Comparison of ENCODE assay signal across 12 cellular contexts in the genomic region with DNA sequence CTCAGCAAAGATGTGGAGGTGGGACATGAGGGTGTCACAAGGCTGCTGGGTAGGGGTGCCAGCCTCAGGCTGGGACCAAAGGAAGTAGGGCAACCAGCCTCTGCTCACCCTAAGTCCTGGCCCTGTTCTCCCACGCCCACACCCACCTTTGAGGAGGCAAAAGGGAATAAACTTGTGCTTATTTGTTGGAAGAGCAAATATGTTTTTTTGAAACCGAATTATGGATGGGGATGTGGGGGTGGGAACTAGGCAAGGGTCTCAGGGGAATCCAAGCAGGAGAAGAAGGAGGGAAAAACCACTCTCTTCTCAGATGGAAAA. TPM values are rescaled to one million over a fixed set of nuclear protein-coding genes. Genes with fewer than 3 reads are reported as not detected.
DNase-seq lines count a peak whose midpoint lies in the region; ATAC-seq, FAIRE-seq and TF ChIP-seq lines count a peak whose summit lies in the region.
"Had no signal": no experiment of that assay in that cellular context is flagged by ENCODE, and none has a peak within 500 bp of the region (broad histone marks: within the 10 kb centered on the region; RNA-seq: fewer than 3 reads in every experiment).

No MANE protein-coding gene starts in this region.

- BruUV-seq in GM12878 (replicated peaks; lab: Mats Ljungman, UMichigan), result no TSS peak

- H4K20me1 ChIP-seq in GM12878 (ENCODE audit: control insufficient read depth, insufficient read depth), result no peaks in the 10 kb centered on the region

- H2BK5ac ChIP-seq in mesenchymal stem cell (ENCODE audit: low read depth, low read length, poor library complexity, severe bottlenecking), result no peak overlapping the region

- in situ Hi-C loops in GM12878 (cut with MboI), result no loop called here

- H4K8ac ChIP-seq in mesenchymal stem cell (ENCODE audit: low read length), result no peak overlapping the region

- peaks cover 34% of the 10 kb centered on the region for H3K4me1 ChIP-seq in GM12878 (ENCODE audit: control insufficient read depth, insufficient read depth, low read length)
- H3K4me1 ChIP-seq in mesenchymal stem cell (ENCODE audit: control insufficient read depth, insufficient read depth, low read depth, low read length), result peaks cover 20% of the 10 kb centered on the region
- H3K4me1 ChIP-seq in thoracic aorta (ENCODE audit: control insufficient read depth in 1 of 2, low read depth in 2 of 2), result peaks cover 26 to 52% of the 10 kb centered on the region in 2 donors

- H3K4me2 ChIP-seq in GM12878 (ENCODE audit: control insufficient read depth, insufficient read depth) (no peak overlapping the region), mesenchymal stem cell (ENCODE audit: low read length, poor library complexity, severe bottlenecking) (no peak overlapping the region)

- TF ChIP-seq CTCF in GM12878 (IDR thresholded peaks at IDR 0.05 in 2 of 3, conservative IDR thresholded peaks at IDR 0.05 in 1 of 3; ENCODE audit: control insufficient read depth in 2 of 3, extremely low read depth in 1 of 3, insufficient read depth in 1 of 3, low read depth in 3 of 3, low read length in 3 of 3), result no peak
- TF ChIP-seq CTCF in thoracic aorta (IDR thresholded peaks at IDR 0.05), result no peak

- peaks cover 58% of the 10 kb centered on the region for H3K4me1 Mint-ChIP-seq in activated T-cell treated with anti-CD3 and anti-CD28 coated beads, Interleukin-2, amount 50 U/mL, for 24 hours (ENCODE audit: low read depth)

- H3K9me3 Mint-ChIP-seq in activated T-cell treated with anti-CD3 and anti-CD28 coated beads, Interleukin-2, amount 50 U/mL, for 24 hours, result no peaks in the 10 kb centered on the region

- H2BK12ac ChIP-seq in mesenchymal stem cell (ENCODE audit: low read length in 2 of 2), result peak overlapping the region in 1 of 2 experiments; percentile 33

- no peak overlapping the region for H3K9ac ChIP-seq in GM12878 (ENCODE audit: control insufficient read depth, insufficient read depth, low read length)
- H3K9ac ChIP-seq in mesenchymal stem cell (ENCODE audit: low read length), result peak overlapping the region; percentile 43

- no peaks in the 10 kb centered on the region for H3K27me3 Mint-ChIP-seq in activated T-cell treated with anti-CD3 and anti-CD28 coated beads, Interleukin-2, amount 50 U/mL, for 24 hours

- H3K27ac Mint-ChIP-seq in activated T-cell treated with anti-CD3 and anti-CD28 coated beads, Interleukin-2, amount 50 U/mL, for 24 hours, result peak overlapping the region; percentile 40

- H3K79me1 ChIP-seq in mesenchymal stem cell (replicated peaks; ENCODE audit: low read length, poor library complexity, severe bottlenecking), result no peaks in the 10 kb centered on the region

- intact Hi-C loops in GM12878 (cut with micrococcal nuclease; ENCODE audit: unreplicated experiment), result loop anchor here (10.0 kb wide), 1 partner anchor 485 kb away; no protein-coding TSS in a partner anchor

- no peaks in the 10 kb centered on the region for H3K36me3 ChIP-seq in GM12878 (ENCODE audit: control insufficient read depth in 2 of 2, insufficient read depth in 2 of 2, low read length in 1 of 2)
- H3K36me3 ChIP-seq in mesenchymal stem cell (ENCODE audit: control insufficient read depth in 1 of 2, insufficient read depth in 2 of 2, low read depth in 1 of 2, low read length in 2 of 2), result peaks cover 0 to under 1% of the 10 kb centered on the region in 2 experiments
- no peaks in the 10 kb centered on the region for H3K36me3 ChIP-seq in thoracic aorta

- no peak overlapping the region for H4K91ac ChIP-seq in mesenchymal stem cell (ENCODE audit: low read length)

- WGBS in GM12878 (ENCODE audit: insufficient coverage, insufficient replicate concordance, low lambda C conversion rate, missing lambda C conversion rate), result 76% methylated on average over 2 of the region's 2 CpGs
- 95% methylated on average over 2 of the region's 2 CpGs for WGBS in mesenchymal stem cell

- H3K79me2 ChIP-seq in GM12878 (ENCODE audit: control insufficient read depth, insufficient read depth, low read length), result peaks cover 12% of the 10 kb centered on the region

- peak overlapping the region in 1 of 2 experiments; percentile 92 for H3K14ac ChIP-seq in mesenchymal stem cell (ENCODE audit: low read length in 2 of 2)

- no peak overlapping the region for H2BK15ac ChIP-seq in mesenchymal stem cell (ENCODE audit: low read depth, poor library complexity, severe bottlenecking)

- peak overlapping the region in 1 of 2 experiments; percentile 42 for H3K23ac ChIP-seq in mesenchymal stem cell (ENCODE audit: low read length in 2 of 2)

- H3K9me3 ChIP-seq in GM12878 (replicated peaks; ENCODE audit: control insufficient read depth, insufficient read depth, low read length) (no peaks in the 10 kb centered on the region), mesenchymal stem cell (ENCODE audit: control insufficient read depth, low read length) (no peaks in the 10 kb centered on the region), thoracic aorta (no peaks in the 10 kb centered on the region)

- H3K18ac ChIP-seq in mesenchymal stem cell (ENCODE audit: low read depth in 1 of 2, low read length in 2 of 2), result peak overlapping the region in 1 of 2 experiments; percentile 85

- no peak for TF ChIP-seq RAD21 in GM12878 (IDR thresholded peaks at IDR 0.05; ENCODE audit: insufficient read depth, low read depth, low read length)

- H2AK5ac ChIP-seq in mesenchymal stem cell (ENCODE audit: low read length, severe bottlenecking), result peak overlapping the region; percentile 80

- no peak for DNase-seq in activated T-cell treated with anti-CD3 and anti-CD28 coated beads, Interleukin-2, amount 50 U/mL, for 24 hours
- DNase-seq in activated T-cell treated with anti-CD3 and anti-CD28 coated beads, Interleukin-2, amount 50 U/mL, for 48 hours, result no peak
- DNase-seq in GM12878 (ENCODE audit: low read depth, low spot score) (no peak), mesenchymal stem cell (no peak), thoracic aorta (ENCODE audit: low spot score) (no peak), NCI-H345 treated with DMSO at 0.1 percent for 48 hours (lab: John Stamatoyannopoulos, UW; ENCODE audit: unreplicated experiment) (no peak), HEK293T (ENCODE audit: extremely low spot score) (no peak)
- DNase-seq: activated CD4-positive, alpha-beta T cell treated with anti-CD3 and anti-CD28 coated beads, Interleukin-2, amount 50 U/mL, for 4 hours; activated naive CD4-positive, alpha-beta T cell treated with Interleukin-2 at 50 U/mL for 16 hours; NCI-H1092; retina had no signal

- H3K4ac ChIP-seq in mesenchymal stem cell (ENCODE audit: low read depth in 1 of 2, low read length in 2 of 2), result peak overlapping the region in 1 of 2 experiments; percentile 26

- H3K4me3 Mint-ChIP-seq in activated T-cell treated with anti-CD3 and anti-CD28 coated beads, Interleukin-2, amount 50 U/mL, for 24 hours, result no peak overlapping the region

- no peak overlapping the region for H3K4me3 ChIP-seq in GM12878
- H3K4me3 ChIP-seq in mesenchymal stem cell (ENCODE audit: insufficient read depth in 1 of 2, low read depth in 1 of 2, low read length in 2 of 2), result no peak overlapping the region
- H3K4me3 ChIP-seq in thoracic aorta, result no peak overlapping the region

- H3K27ac ChIP-seq in GM12878 (ENCODE audit: control insufficient read depth, insufficient read depth) (no peak overlapping the region), mesenchymal stem cell (ENCODE audit: low read length, poor library complexity, severe bottlenecking) (no peak overlapping the region), thoracic aorta (peak overlapping the region; percentile 54 to 99)

- RAD21 ChIA-PET in GM12878 (lab: Charles Lee; ENCODE audit: unreplicated experiment), result interaction anchor here (1.0 to 14.4 kb wide), 4 partner anchors 12 to 34 kb away, joined by 3 to 421 read pairs (median 3); no protein-coding TSS in a partner anchor

- no peaks in the 10 kb centered on the region for H3K27me3 ChIP-seq in GM12878 (replicated peaks in 1 of 2; ENCODE audit: control insufficient read depth in 2 of 2, insufficient read depth in 2 of 2, low read length in 1 of 2)
- no peaks in the 10 kb centered on the region for H3K27me3 ChIP-seq in mesenchymal stem cell (ENCODE audit: control insufficient read depth in 1 of 2, insufficient read depth in 1 of 2, low read length in 2 of 2)
- no peaks in the 10 kb centered on the region for H3K27me3 ChIP-seq in thoracic aorta (replicated peaks; ENCODE audit: insufficient read depth)

- no peak for TF ChIP-seq EP300 in GM12878 (IDR thresholded peaks at IDR 0.05; ENCODE audit: borderline replicate concordance in 1 of 2, control insufficient read depth in 1 of 2, low read depth in 2 of 2, low read length in 2 of 2)

- no peak overlapping the region for H2BK120ac ChIP-seq in mesenchymal stem cell (ENCODE audit: low read depth, low read length)

- TF ChIP-seq POLR2A in GM12878 (IDR thresholded peaks at IDR 0.05; ENCODE audit: low read depth, low read length), result no peak

- no peak for FAIRE-seq in GM12878 (lab: Jason Lieb, UNC)

- CTCF ChIA-PET in GM12878 (lab: Yijun Ruan, JAX) (interaction anchor here (0.7 to 1.3 kb wide), 2 partner anchors 10 to 15 kb away, joined by 3 read pairs; no protein-coding TSS in a partner anchor), HEK293T (lab: Yijun Ruan, JAX) (no interaction called here)

- SMC1A ChIA-PET in GM12878 (lab: Charles Lee; ENCODE audit: uncharacterized antibody, unreplicated experiment), result interaction anchor here (0.9 kb wide), 1 partner anchor 19 kb away, joined by 4 read pairs; no protein-coding TSS in a partner anchor

- POLR2A ChIA-PET in GM12878 (lab: Charles Lee) (no interaction called here), HEK293T (lab: Yijun Ruan, JAX) (interaction anchor here (1.3 to 1.4 kb wide), 2 partner anchors 10 to 27 kb away, joined by 4 read pairs; a partner anchor contains a TSS)

- H2AFZ ChIP-seq in GM12878 (ENCODE audit: control insufficient read depth, low read depth, low read length), result no peak overlapping the region
- H2AFZ ChIP-seq in mesenchymal stem cell (ENCODE audit: low read depth, low read length), result no peak overlapping the region

- peaks cover 14% of the 10 kb centered on the region for H3K36me3 Mint-ChIP-seq in activated T-cell treated with anti-CD3 and anti-CD28 coated beads, Interleukin-2, amount 50 U/mL, for 24 hours (ENCODE audit: low read depth)

- no peak for ATAC-seq in GM12878
- no peak for ATAC-seq in thoracic aorta (ENCODE audit: insufficient number of reproducible peaks, low FRiP score, low read depth)
- ATAC-seq in HG03045 (IDR thresholded peaks at IDR 0.05; ENCODE audit: unreplicated experiment), result no peak

RNA-seq across cellular contexts. Expression of a gene that starts 10.4 kb away (rescaled TPM):
- total RNA-seq in GM12878 (2013; cell fraction: nucleolus; rRNA removed), result 205 and 214 TPM in 2 replicates
- 58.3 and 61.5 TPM in 2 replicates for total RNA-seq in GM12878 (2014; rRNA removed)
- total RNA-seq in GM12878 (2014; rRNA removed; fragmentation: Illumina TruSeq; extraction: Trizol), result 36.1 and 36.5 TPM in 2 replicates
- total RNA-seq in GM12878 (2021), result 91.3 and 93.1 TPM in 2 replicates
- 64.3 TPM for polyA plus RNA-seq in GM12878 (2011; ENCODE audit: low read depth)
- 60.8 and 106 TPM in 2 replicates for polyA plus RNA-seq in GM12878 (2011; rRNA removed)
- polyA plus RNA-seq in GM12878 (2011; cell fraction: cytosol; rRNA removed), result 91.6 and 128 TPM in 2 replicates
- polyA plus RNA-seq in GM12878 (2011; cell fraction: nucleus; rRNA removed), result 163 and 169 TPM in 2 replicates
- polyA plus RNA-seq in GM12878 (2012), result 106 and 116 TPM in 2 replicates
- polyA plus RNA-seq in GM12878 (2014; fragmentation: Illumina TruSeq; extraction: Trizol), result 65.9 and 78.8 TPM in 2 replicates
- polyA plus RNA-seq in GM12878 (2014; fragmentation: Nextera tagmentation; extraction: Ambion mirVana), result 10 to 100 TPM; 25.2 to 38.6 TPM
- polyA plus RNA-seq in GM12878 (2014; rRNA removed), result 62.4 and 63.6 TPM in 2 replicates
- polyA plus RNA-seq in GM12878 (2016; fragmentation: Nextera tagmentation; extraction: Ambion mirVana), result 10 to 100 TPM; 43.9 to 44.5 TPM
- 93.4 and 100 TPM in 2 replicates for polyA minus RNA-seq in GM12878 (2011; rRNA and poly(A)+ RNA removed)
- 60.8 and 70.8 TPM in 2 replicates for polyA minus RNA-seq in GM12878 (2011; cell fraction: cytosol; rRNA and poly(A)+ RNA removed)
- polyA minus RNA-seq in GM12878 (2011; cell fraction: nucleus; rRNA and poly(A)+ RNA removed), result 99.1 and 124 TPM in 2 replicates
- 88.3 TPM for polyA plus RNA-seq in mesenchymal stem cell (2013, experiment 1 of 2)
- 79.7 TPM for polyA plus RNA-seq in mesenchymal stem cell (2013, experiment 2 of 2)
- 100 to 1,000 TPM in 1 of 2 donors, 10 to 100 TPM in 1; 47.2 to 109 TPM for total RNA-seq in thoracic aorta

Comparison
In these comparisons a context has a peak if more than half of its experiments do, and no peak if none do; other contexts are left out.
1. H3K27ac ChIP-seq: peak in thoracic aorta (2 of 2); none in GM12878 (single experiment) and mesenchymal stem cell (single experiment).